Comparison of ENCODE assay signal across 8 cellular contexts in the genomic region with DNA sequence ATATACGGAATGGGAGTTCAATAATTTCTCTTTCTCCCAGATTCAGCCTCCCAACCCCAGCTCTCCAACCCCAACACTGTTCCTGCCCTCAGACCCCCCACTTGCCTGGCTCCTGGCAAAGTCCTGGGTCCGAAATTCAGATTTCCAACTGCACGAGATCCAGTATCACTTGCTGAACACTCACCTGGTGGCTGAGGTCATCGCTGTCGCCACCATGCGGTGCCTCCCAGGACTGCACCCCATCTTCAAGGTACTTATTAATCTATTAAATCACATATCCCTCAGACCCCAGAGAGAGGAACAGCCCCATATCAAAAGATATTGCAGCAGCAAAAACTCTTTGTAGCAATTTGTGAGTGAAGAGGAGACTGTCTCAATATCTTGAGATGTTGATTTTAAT. TPM values are rescaled to one million over a fixed set of nuclear protein-coding genes. Genes with fewer than 3 reads are reported as not detected.
DNase-seq lines count a peak whose midpoint lies in the region; ATAC-seq and TF ChIP-seq lines count a peak whose summit lies in the region.

No MANE protein-coding gene starts in this region.

- intact Hi-C loops in gastrocnemius medialis (cut with DNase I; ENCODE audit: low total_unique reads), result no loop called here

- no peaks in the 10 kb centered on the region for H3K4me1 ChIP-seq in gastrocnemius medialis

- H3K4me3 ChIP-seq in GM12865 (ENCODE audit: low read depth, low read length), result no peak overlapping the region
- H3K4me3 ChIP-seq in gastrocnemius medialis, result no peak overlapping the region

- peak; percentile 64 for DNase-seq in GM12865 (ENCODE audit: low read depth)
- DNase-seq in SKM-1 (lab: John Stamatoyannopoulos, UW; ENCODE audit: unreplicated experiment), result peak; percentile 2
- DNase-seq in effector CD8-positive, alpha-beta T cell (lab: John Stamatoyannopoulos, UW), result peak; percentile 17
- DNase-seq in gastrocnemius medialis, result no peak
- no peak for DNase-seq in occipital lobe (lab: John Stamatoyannopoulos, UW)

- H3K9me3 ChIP-seq in gastrocnemius medialis, result no peaks in the 10 kb centered on the region

- no peak for ATAC-seq in gastrocnemius medialis
- ATAC-seq in GM21529 (IDR thresholded peaks at IDR 0.05; ENCODE audit: unreplicated experiment), result no peak
- no peak for ATAC-seq in HG02759 (IDR thresholded peaks at IDR 0.05; ENCODE audit: unreplicated experiment)
- no peak for ATAC-seq in GM21576 (IDR thresholded peaks at IDR 0.05; ENCODE audit: unreplicated experiment)

- H3K36me3 ChIP-seq in gastrocnemius medialis, result peaks cover 0 to 33% of the 10 kb centered on the region in 2 donors

- H3K27me3 ChIP-seq in gastrocnemius medialis, result peaks cover 0 to 6% (median 2%) of the 10 kb centered on the region in 3 donors

- no peak overlapping the region for H3K27ac ChIP-seq in gastrocnemius medialis

- in situ Hi-C loops in gastrocnemius medialis (cut with MboI; ENCODE audit: low sequenced_read_pairs in 4 of 4), result loop anchor here (5.0 to 25.0 kb wide), 3 partner anchors 89 to 364 kb away; partner anchors contain the start of genes C17orf100 (in 3 of the 4), MED31 (in 3 of the 4), KIAA0753 (in 1 of the 4) and TXNDC17 (in 1 of the 4)

- TF ChIP-seq CTCF in GM12865 (IDR thresholded peaks at IDR 0.05; ENCODE audit: insufficient read depth, low read depth, low read length, missing control alignments) (peak; percentile 58), gastrocnemius medialis (IDR thresholded peaks at IDR 0.05 in 4 of 5, conservative IDR thresholded peaks at IDR 0.05 in 1 of 5) (peak in 4 of 5 experiments; percentile 7 to 39 (median 20))

- TF ChIP-seq POLR2A in gastrocnemius medialis (IDR thresholded peaks at IDR 0.05), result no peak

RNA-seq across cellular contexts. Expression of gene ALOX12, which starts 5.7 kb away (rescaled TPM):
- total RNA-seq in gastrocnemius medialis (not detected), occipital lobe (not detected)

RNA-seq across cellular contexts. Expression of gene RNASEK, which starts 10.9 kb away (rescaled TPM):
- total RNA-seq in gastrocnemius medialis, result 100 to 1,000 TPM; 181 to 201 (median 190) TPM
- 46.0 TPM for total RNA-seq in occipital lobe

RNA-seq across cellular contexts. Expression of gene BCL6B, which starts 21.3 kb away (rescaled TPM):
- total RNA-seq in gastrocnemius medialis (1 to 10 TPM; 1.2 to 3.9 (median 2.1) TPM), occipital lobe (1.4 TPM)

RNA-seq across cellular contexts. Expression of gene SLC16A13, which starts 34.3 kb away (rescaled TPM):
- under 1 TPM in 2 of 4 donors, not detected in 2; 0.36 to 0.49 TPM for total RNA-seq in gastrocnemius medialis
- 0.47 TPM for total RNA-seq in occipital lobe

RNA-seq across cellular contexts. Expression of gene SLC16A11, which starts 42.3 kb away (rescaled TPM):
- total RNA-seq in gastrocnemius medialis (under 1 TPM in 2 of 4 donors, not detected in 2; 0.31 to 0.78 TPM), occipital lobe (0.31 TPM)

Comparison
In these comparisons a context has a peak if more than half of its experiments do, and no peak if none do; other contexts are left out.
1. DNase-seq: peak in GM12865 (single experiment), SKM-1 (single experiment) and effector CD8-positive, alpha-beta T cell (single experiment); none in gastrocnemius medialis (0 of 2) and occipital lobe (single experiment).